Comparison of ENCODE assay signal across 1 cellular context in genomic region chr2:189762551-189763298, GRCh38.
TF ChIP-seq lines count a peak whose summit lies in the region.

A gene with protein sequence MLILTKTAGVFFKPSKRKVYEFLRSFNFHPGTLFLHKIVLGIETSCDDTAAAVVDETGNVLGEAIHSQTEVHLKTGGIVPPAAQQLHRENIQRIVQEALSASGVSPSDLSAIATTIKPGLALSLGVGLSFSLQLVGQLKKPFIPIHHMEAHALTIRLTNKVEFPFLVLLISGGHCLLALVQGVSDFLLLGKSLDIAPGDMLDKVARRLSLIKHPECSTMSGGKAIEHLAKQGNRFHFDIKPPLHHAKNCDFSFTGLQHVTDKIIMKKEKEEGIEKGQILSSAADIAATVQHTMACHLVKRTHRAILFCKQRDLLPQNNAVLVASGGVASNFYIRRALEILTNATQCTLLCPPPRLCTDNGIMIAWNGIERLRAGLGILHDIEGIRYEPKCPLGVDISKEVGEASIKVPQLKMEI (minus strand): TSS chr2:189762792. CDS start chr2:189761640, 1,152 bp downstream.

TF ChIP-seq in HepG2, 621 proteins besides CTCF, POLR2A, EP300 and RAD21 (continued from another document and continues in another):
- TF ChIP-seq HIC2 (CRISPR knock-in tag; IDR thresholded peaks at IDR 0.05; ENCODE audit: low read depth) (no peak), ZNF678 (CRISPR knock-in tag; IDR thresholded peaks at IDR 0.05) (no peak), PHB2 (IDR thresholded peaks at IDR 0.05; ENCODE audit: partially characterized antibody) (no peak), FOXO4 (CRISPR knock-in tag; conservative IDR thresholded peaks at IDR 0.05) (0 out of 2 replicates have a peak, but pooled peaks have one; percentile 85), MLXIP (CRISPR knock-in tag; IDR thresholded peaks at IDR 0.05; ENCODE audit: borderline replicate concordance) (no peak), ZBTB26 (CRISPR knock-in tag; IDR thresholded peaks at IDR 0.05; ENCODE audit: borderline replicate concordance) (peak; percentile 84), MYNN (CRISPR knock-in tag; IDR thresholded peaks at IDR 0.05; ENCODE audit: low read depth) (no peak), RORA (CRISPR knock-in tag; IDR thresholded peaks at IDR 0.05) (no peak), MED1 (CRISPR knock-in tag; IDR thresholded peaks at IDR 0.05) (peak; percentile 81), ZNF704 (CRISPR knock-in tag; IDR thresholded peaks at IDR 0.05; ENCODE audit: borderline replicate concordance) (0 out of 2 replicates have a peak, but pooled peaks have one; percentile 53), ZIK1 (CRISPR knock-in tag; IDR thresholded peaks at IDR 0.05; ENCODE audit: borderline replicate concordance, low read depth) (peak; percentile 86; the same call in 1 of the 2 replicates), HES4 (CRISPR knock-in tag; IDR thresholded peaks at IDR 0.05; ENCODE audit: borderline replicate concordance) (no peak), MXD3 (CRISPR knock-in tag; IDR thresholded peaks at IDR 0.05) (peak; percentile 70; the same call in 1 of the 2 replicates), ZNF331 (CRISPR knock-in tag; IDR thresholded peaks at IDR 0.05) (no peak), IKZF4 (CRISPR knock-in tag; IDR thresholded peaks at IDR 0.05; ENCODE audit: borderline replicate concordance, low read depth, not compliant biosample characterization) (peak; percentile 51), AKNA (CRISPR knock-in tag; IDR thresholded peaks at IDR 0.05; ENCODE audit: borderline replicate concordance) (no peak; the same call in 1 of the 2 replicates), HMGXB3 (CRISPR knock-in tag; IDR thresholded peaks at IDR 0.05; ENCODE audit: borderline replicate concordance) (peak; percentile 56), TEAD2 (CRISPR knock-in tag; IDR thresholded peaks at IDR 0.05) (0 out of 2 replicates have a peak, but pooled peaks have one; percentile 15), TFE3 (CRISPR knock-in tag; IDR thresholded peaks at IDR 0.05) (no peak), HOXA9 (CRISPR knock-in tag; IDR thresholded peaks at IDR 0.05; ENCODE audit: borderline replicate concordance) (no peak), GPN1 (CRISPR knock-in tag; IDR thresholded peaks at IDR 0.05; ENCODE audit: borderline replicate concordance) (no peak), CBX1 (IDR thresholded peaks at IDR 0.05; ENCODE audit: low read depth) (peak; percentile 88), ZNF777 (CRISPR knock-in tag; IDR thresholded peaks at IDR 0.05) (no peak), ZNF343 (CRISPR knock-in tag; IDR thresholded peaks at IDR 0.05) (no peak), REL (CRISPR knock-in tag; conservative IDR thresholded peaks at IDR 0.05) (no peak)
- TF ChIP-seq, protein P1, sequence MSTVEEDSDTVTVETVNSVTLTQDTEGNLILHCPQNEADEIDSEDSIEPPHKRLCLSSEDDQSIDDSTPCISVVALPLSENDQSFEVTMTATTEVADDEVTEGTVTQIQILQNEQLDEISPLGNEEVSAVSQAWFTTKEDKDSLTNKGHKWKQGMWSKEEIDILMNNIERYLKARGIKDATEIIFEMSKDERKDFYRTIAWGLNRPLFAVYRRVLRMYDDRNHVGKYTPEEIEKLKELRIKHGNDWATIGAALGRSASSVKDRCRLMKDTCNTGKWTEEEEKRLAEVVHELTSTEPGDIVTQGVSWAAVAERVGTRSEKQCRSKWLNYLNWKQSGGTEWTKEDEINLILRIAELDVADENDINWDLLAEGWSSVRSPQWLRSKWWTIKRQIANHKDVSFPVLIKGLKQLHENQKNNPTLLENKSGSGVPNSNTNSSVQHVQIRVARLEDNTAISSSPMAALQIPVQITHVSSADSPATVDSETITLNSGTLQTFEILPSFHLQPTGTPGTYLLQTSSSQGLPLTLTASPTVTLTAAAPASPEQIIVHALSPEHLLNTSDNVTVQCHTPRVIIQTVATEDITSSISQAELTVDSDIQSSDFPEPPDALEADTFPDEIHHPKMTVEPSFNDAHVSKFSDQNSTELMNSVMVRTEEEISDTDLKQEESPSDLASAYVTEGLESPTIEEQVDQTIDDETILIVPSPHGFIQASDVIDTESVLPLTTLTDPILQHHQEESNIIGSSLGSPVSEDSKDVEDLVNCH (CRISPR knock-in tag; IDR thresholded peaks at IDR 0.05) = no peak
